8 cellular contexts compared by ENCODE assay signal in the genomic region with DNA sequence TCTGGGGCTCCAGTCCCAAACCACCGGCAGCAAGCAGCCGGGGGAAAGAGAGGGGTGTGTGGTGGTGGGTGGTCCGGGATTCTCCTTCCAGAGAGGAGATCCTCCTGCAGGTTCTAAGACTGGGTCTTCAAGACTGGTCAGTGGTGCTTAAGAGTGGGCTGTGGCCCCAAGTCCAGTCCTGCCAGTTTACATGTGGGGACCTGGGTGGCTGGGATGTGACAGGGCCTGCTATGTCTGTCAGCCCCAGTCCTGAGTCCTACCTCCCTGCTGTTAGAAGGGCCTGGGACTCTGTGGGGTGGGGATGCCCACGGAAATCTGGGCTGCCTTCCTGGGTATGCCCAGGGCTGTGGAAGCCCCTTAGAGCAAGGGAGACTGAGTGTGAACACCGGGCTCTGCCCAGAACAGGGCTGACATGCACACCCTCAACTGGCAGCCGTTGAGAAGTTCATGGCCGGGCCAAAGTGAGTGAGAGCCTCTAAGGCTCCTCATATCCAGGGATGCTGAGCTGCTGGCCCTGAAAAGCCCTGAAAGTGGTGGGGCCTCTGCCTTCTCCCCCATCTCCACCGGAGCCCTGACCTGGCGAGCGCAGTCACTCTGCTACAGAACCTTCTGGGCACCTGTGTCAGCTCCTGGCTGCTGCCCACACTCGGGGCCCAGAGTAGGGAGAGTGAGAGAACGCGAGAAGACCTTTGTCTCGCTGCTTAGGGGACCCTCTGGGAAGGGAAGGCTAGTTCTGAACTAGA. TPM values are rescaled to one million over a fixed set of nuclear protein-coding genes. Genes with fewer than 3 reads are reported as not detected.
DNase-seq lines count a peak whose midpoint lies in the region; ATAC-seq and TF ChIP-seq lines count a peak whose summit lies in the region.

No MANE protein-coding gene starts in this region.

- H3K9me3 ChIP-seq in DOHH2 (ENCODE audit: control insufficient read depth, insufficient read depth, low read length) (no peaks in the 10 kb centered on the region), RWPE2 (ENCODE audit: severe bottlenecking) (peaks cover under 1% of the 10 kb centered on the region), esophagus (ENCODE audit: control insufficient read depth in 2 of 2, insufficient read depth in 1 of 2, low read depth in 1 of 2, low read length in 1 of 2) (no peaks in the 10 kb centered on the region)

- H3F3A ChIP-seq in DOHH2 (ENCODE audit: control insufficient read depth, insufficient read depth): peaks cover 3% of the 10 kb centered on the region; the same call in 1 of the 2 replicates

- no peaks in the 10 kb centered on the region for H3K36me3 Mint-ChIP-seq in osteocyte (ENCODE audit: unreplicated experiment)

- H3K27ac ChIP-seq in DOHH2 (ENCODE audit: low read depth, low read length): no peak overlapping the region
- peak overlapping the region; percentile 45 for H3K27ac ChIP-seq in RWPE2 (ENCODE audit: poor library complexity, severe bottlenecking)
- peak overlapping the region; percentile 92 for H3K27ac ChIP-seq in esophagus (ENCODE audit: low read depth in 2 of 2, low read length in 1 of 2)

- 53 to 55% methylated on average over 14 of the region's 14 CpGs for WGBS in esophagus, 2 donors

- peak overlapping the region; percentile 81 for H3K4me3 Mint-ChIP-seq in osteocyte (ENCODE audit: unreplicated experiment)

- peak overlapping the region; percentile 81 for H3K27ac Mint-ChIP-seq in osteocyte (ENCODE audit: unreplicated experiment)

- H3K9me3 Mint-ChIP-seq in osteocyte (ENCODE audit: unreplicated experiment): no peaks in the 10 kb centered on the region

- H3K4me2 ChIP-seq in DOHH2 (ENCODE audit: low read length): peak overlapping the region; percentile 90

- no peaks in the 10 kb centered on the region for H3K27me3 ChIP-seq in DOHH2 (ENCODE audit: control insufficient read depth, low read length)
- H3K27me3 ChIP-seq in RWPE2 (ENCODE audit: insufficient read depth, poor library complexity, severe bottlenecking): no peaks in the 10 kb centered on the region
- H3K27me3 ChIP-seq in esophagus (ENCODE audit: control insufficient read depth in 1 of 2, insufficient read depth in 2 of 2, low read length in 2 of 2): no peaks in the 10 kb centered on the region

- no peaks in the 10 kb centered on the region for H4K20me1 ChIP-seq in DOHH2 (ENCODE audit: control insufficient read depth, insufficient read depth, low read depth, low read length)

- H3K79me2 ChIP-seq in DOHH2 (ENCODE audit: control insufficient read depth, low read length): peaks cover 71% of the 10 kb centered on the region

- DNase-seq in RWPE2 (ENCODE audit: low spot score) (no peak), osteocyte (ENCODE audit: extremely low spot score, unreplicated experiment) (peak; percentile 78), H4 (ENCODE audit: low spot score) (no peak), NCI-H82 (lab: John Stamatoyannopoulos, UW) (no peak), NOMO-1 treated with DMSO at 0.1 percent for 48 hours (lab: John Stamatoyannopoulos, UW; ENCODE audit: unreplicated experiment) (no peak)

- TF ChIP-seq CTCF in DOHH2 (IDR thresholded peaks at IDR 0.05; ENCODE audit: low read depth, low read length, poor library complexity, severe bottlenecking): no peak
- TF ChIP-seq CTCF in RWPE2 (IDR thresholded peaks at IDR 0.05; ENCODE audit: poor library complexity, severe bottlenecking): no peak
- TF ChIP-seq CTCF in osteocyte (IDR thresholded peaks at IDR 0.05): no peak

- ATAC-seq in RWPE2 (ENCODE audit: low read depth) (no peak; the same call in 2 of the 3 replicates), HG02763 (IDR thresholded peaks at IDR 0.05; ENCODE audit: unreplicated experiment) (no peak)

- H3K4me1 ChIP-seq in DOHH2 (ENCODE audit: control insufficient read depth, low read length): peaks cover 21% of the 10 kb centered on the region
- H3K4me1 ChIP-seq in RWPE2 (ENCODE audit: insufficient read depth, poor library complexity, severe bottlenecking): peaks cover 3% of the 10 kb centered on the region
- peaks cover 16 to 32% of the 10 kb centered on the region in 2 donors for H3K4me1 ChIP-seq in esophagus (ENCODE audit: control insufficient read depth in 2 of 2, insufficient read depth in 2 of 2, low read length in 1 of 2)

- H3K27me3 Mint-ChIP-seq in osteocyte (ENCODE audit: unreplicated experiment): no peaks in the 10 kb centered on the region

- H3K4me3 ChIP-seq in DOHH2 (ENCODE audit: low read length) (peak overlapping the region; percentile 79), RWPE2 (ENCODE audit: severe bottlenecking) (peak overlapping the region; percentile 99), esophagus (ENCODE audit: low read depth in 1 of 2, low read length in 2 of 2) (peak overlapping the region; percentile 83 to 87)

- H3K4me1 Mint-ChIP-seq in osteocyte (ENCODE audit: unreplicated experiment): peaks cover 69% of the 10 kb centered on the region

- H3K36me3 ChIP-seq in DOHH2 (ENCODE audit: control insufficient read depth, low read length) (no peaks in the 10 kb centered on the region), RWPE2 (ENCODE audit: low read depth) (peaks cover 3% of the 10 kb centered on the region; the same call in 1 of the 2 replicates), esophagus (ENCODE audit: control insufficient read depth in 2 of 2, insufficient read depth in 2 of 2, low read length in 1 of 2) (no peaks in the 10 kb centered on the region)

- no peaks in the 10 kb centered on the region for H3K9me2 ChIP-seq in DOHH2 (replicated peaks; ENCODE audit: control insufficient read depth, low read length)

RNA-seq across cellular contexts. Expression of a gene that starts 1.7 kb away (rescaled TPM):
- 10 to 100 TPM; 11.7 to 17.9 TPM for polyA plus RNA-seq in esophagus
- 39.9 and 40.3 TPM in 2 replicates for total RNA-seq in osteocyte
- total RNA-seq in H4 (2014; rRNA removed; shearing (Covaris generic)): 5.8 and 8.2 TPM in 2 replicates
